In the genomic region with DNA sequence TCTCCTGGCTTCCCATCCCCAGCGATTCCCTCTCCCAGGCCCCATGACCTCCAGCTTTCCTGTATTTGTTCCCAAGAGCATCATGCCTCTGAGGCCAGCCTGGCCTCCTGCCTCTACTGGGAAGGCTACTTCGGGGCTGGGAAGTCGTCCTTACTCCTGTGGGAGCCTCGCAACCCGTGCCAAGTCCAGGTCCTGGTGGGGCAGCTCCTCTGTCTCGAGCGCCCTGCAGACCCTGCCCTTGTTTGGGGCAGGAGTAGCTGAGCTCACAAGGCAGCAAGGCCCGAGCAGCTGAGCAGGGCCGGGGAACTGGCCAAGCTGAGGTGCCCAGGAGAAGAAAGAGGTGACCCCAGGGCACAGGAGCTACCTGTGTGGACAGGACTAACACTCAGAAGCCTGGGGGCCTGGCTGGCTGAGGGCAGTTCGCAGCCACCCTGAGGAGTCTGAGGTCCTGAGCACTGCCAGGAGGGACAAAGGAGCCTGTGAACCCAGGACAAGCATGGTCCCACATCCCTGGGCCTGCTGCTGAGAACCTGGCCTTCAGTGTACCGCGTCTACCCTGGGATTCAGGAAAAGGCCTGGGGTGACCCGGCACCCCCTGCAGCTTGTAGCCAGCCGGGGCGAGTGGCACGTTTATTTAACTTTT, we compare ENCODE assay signal across 26 cellular contexts. TPM values are rescaled to one million over a fixed set of nuclear protein-coding genes. Genes with fewer than 3 reads are reported as not detected.
DNase-seq lines count a peak whose midpoint lies in the region; ATAC-seq and TF ChIP-seq lines count a peak whose summit lies in the region.
"Had no signal": no experiment of that assay in that cellular context is flagged by ENCODE, and none has a peak within 500 bp of the region (broad histone marks: within the 10 kb centered on the region; RNA-seq: fewer than 3 reads in every experiment).

No MANE protein-coding gene starts in this region.

- peaks cover 4% of the 10 kb centered on the region for H3K27me3 Mint-ChIP-seq in activated naive CD4-positive, alpha-beta T cell treated with anti-CD3 and anti-CD28 coated beads, Interleukin-2, amount 10 ng/mL, durations not matched to agents 7 days and 5 days
- H3K27me3 Mint-ChIP-seq in Caco-2 (ENCODE audit: insufficient read depth, unreplicated experiment) (no peaks in the 10 kb centered on the region), endothelial cell (ENCODE audit: unreplicated experiment) (peaks cover 10% of the 10 kb centered on the region)
- H3K27me3 Mint-ChIP-seq: CD4-positive, CD25-positive, alpha-beta regulatory T cell had no signal

- H3K4me1 Mint-ChIP-seq in activated naive CD4-positive, alpha-beta T cell treated with anti-CD3 and anti-CD28 coated beads, Interleukin-2, amount 10 ng/mL, durations not matched to agents 7 days and 5 days, result peaks cover 3% of the 10 kb centered on the region
- no peaks in the 10 kb centered on the region for H3K4me1 Mint-ChIP-seq in Caco-2 (ENCODE audit: low read depth, unreplicated experiment)
- H3K4me1 Mint-ChIP-seq in endothelial cell (ENCODE audit: unreplicated experiment), result no peaks in the 10 kb centered on the region
- H3K4me1 Mint-ChIP-seq: CD4-positive, CD25-positive, alpha-beta regulatory T cell had no signal

- peaks cover 17% of the 10 kb centered on the region for H3K36me3 Mint-ChIP-seq in activated naive CD4-positive, alpha-beta T cell treated with anti-CD3 and anti-CD28 coated beads, Interleukin-2, amount 10 ng/mL, durations not matched to agents 7 days and 5 days
- H3K36me3 Mint-ChIP-seq in activated naive CD4-positive, alpha-beta T cell treated with anti-CD3 and anti-CD28 coated beads, Interleukin-2, amount 50 U/mL, for 72 hours, result peaks cover 6 to 8% of the 10 kb centered on the region in 2 donors
- H3K36me3 Mint-ChIP-seq in Caco-2 (ENCODE audit: insufficient read depth, unreplicated experiment) (peaks cover 75% of the 10 kb centered on the region), endothelial cell (ENCODE audit: low read depth, unreplicated experiment) (peaks cover 15% of the 10 kb centered on the region)

- no peak for ATAC-seq in activated naive CD4-positive, alpha-beta T cell treated with anti-CD3 and anti-CD28 coated beads, Interleukin-2, amount 50 U/mL, for 72 hours

- CTCF ChIA-PET in activated naive CD4-positive, alpha-beta T cell treated with anti-CD3 and anti-CD28 coated beads, Interleukin-2, amount 10 ng/mL, durations not matched to agents 7 days and 5 days (lab: Charles Lee), result interaction anchor here (1.2 to 1.7 kb wide), 2 partner anchors 58 to 108 kb away, joined by 5 to 6 read pairs; no protein-coding TSS in a partner anchor
- CTCF ChIA-PET in Caco-2 (lab: Charles Lee) (interaction anchor here (0.7 kb wide), 1 partner anchor 182 kb away, joined by 3 read pairs; no protein-coding TSS in a partner anchor), GM10248 (lab: Yijun Ruan, JAX) (interaction anchor here (0.8 to 3.7 kb wide), 6 partner anchors 9 to 30 kb away, joined by 3 to 8 read pairs (median 4); no protein-coding TSS in a partner anchor)

- H3K27ac Mint-ChIP-seq in activated naive CD4-positive, alpha-beta T cell treated with anti-CD3 and anti-CD28 coated beads, Interleukin-2, amount 10 ng/mL, durations not matched to agents 7 days and 5 days, result peak overlapping the region; percentile 11
- peak overlapping the region in 1 of 2 donors; percentile 68 for H3K27ac Mint-ChIP-seq in activated naive CD4-positive, alpha-beta T cell treated with anti-CD3 and anti-CD28 coated beads, Interleukin-2, amount 50 U/mL, for 72 hours
- H3K27ac Mint-ChIP-seq in Caco-2 (ENCODE audit: unreplicated experiment), result peak overlapping the region; percentile 53
- peak overlapping the region; percentile 52 for H3K27ac Mint-ChIP-seq in endothelial cell (ENCODE audit: unreplicated experiment)
- H3K27ac Mint-ChIP-seq: CD4-positive, CD25-positive, alpha-beta regulatory T cell had no signal

- no peak for TF ChIP-seq CTCF in Caco-2 (IDR thresholded peaks at IDR 0.05; ENCODE audit: insufficient read depth in 1 of 2, low read depth in 1 of 2, low read length in 1 of 2, severe bottlenecking in 1 of 2, unreplicated experiment in 1 of 2)
- no peak for TF ChIP-seq CTCF in endothelial cell (IDR thresholded peaks at IDR 0.05; ENCODE audit: unreplicated experiment)
- no peak for TF ChIP-seq CTCF in GM10248 (IDR thresholded peaks at IDR 0.05; ENCODE audit: control extremely low read depth, extremely low read depth, low read depth, missing control alignments)

- no peak overlapping the region for H3K4me3 Mint-ChIP-seq in activated naive CD4-positive, alpha-beta T cell treated with anti-CD3 and anti-CD28 coated beads, Interleukin-2, amount 10 ng/mL, durations not matched to agents 7 days and 5 days
- H3K4me3 Mint-ChIP-seq in Caco-2 (ENCODE audit: unreplicated experiment) (no peak overlapping the region), endothelial cell (ENCODE audit: unreplicated experiment) (no peak overlapping the region)
- H3K4me3 Mint-ChIP-seq: CD4-positive, CD25-positive, alpha-beta regulatory T cell had no signal

- no peak for DNase-seq in activated naive CD4-positive, alpha-beta T cell treated with anti-CD3 and anti-CD28 coated beads, Interleukin-2, amount 10 ng/mL, durations not matched to agents 7 days and 5 days
- no peak for DNase-seq in activated naive CD4-positive, alpha-beta T cell treated with anti-CD3 and anti-CD28 coated beads, Interleukin-2, amount 50 U/mL, for 72 hours (ENCODE audit: low spot score in 2 of 2)
- no peak for DNase-seq in Caco-2
- no peak for DNase-seq in endothelial cell (ENCODE audit: low spot score)
- peak; percentile 47 for DNase-seq in posterior vena cava (ENCODE audit: low spot score)
- DNase-seq in NCI-H446 (lab: John Stamatoyannopoulos, UW), result no peak
- no peak for DNase-seq in GM10248 (ENCODE audit: extremely low spot score)
- DNase-seq in activated gamma-delta T cell (lab: John Stamatoyannopoulos, UW), result no peak
- DNase-seq: CD4-positive, CD25-positive, alpha-beta regulatory T cell; DMS53; MG63; NCI-H1105 treated with DMSO at 0.1 percent for 48 hours; NCI-H146; NCI-H2029; NCI-H2227 treated with DMSO at 0.1 percent for 48 hours; NCI-H510A; NCI-H69; RPMI8226; SHP77 had no signal

- no TSS peak for BruUV-seq in Caco-2 (replicated peaks; lab: Mats Ljungman, UMichigan)

- peaks cover 5% of the 10 kb centered on the region for H3K36me3 ChIP-seq in Caco-2 (ENCODE audit: control insufficient read depth, insufficient read depth, low read length)

- H3K27me3 ChIP-seq in Caco-2 (replicated peaks; ENCODE audit: control insufficient read depth, insufficient read depth, low read length), result no peaks in the 10 kb centered on the region
- H3K27me3 ChIP-seq: MG63 had no signal

- H3K4me3 ChIP-seq in Caco-2 (ENCODE audit: low read depth, low read length), result no peak overlapping the region
- H3K4me3 ChIP-seq: K562, MG63 had no signal

- POLR2A ChIA-PET in Caco-2 (lab: Charles Lee), result interaction anchor here (0.8 kb wide), 1 partner anchor 30 kb away, joined by 4 read pairs; no protein-coding TSS in a partner anchor
- POLR2A ChIA-PET in GM10248 (lab: Yijun Ruan, JAX), result no interaction called here

- H3K9me3 ChIP-seq in Caco-2, result no peaks in the 10 kb centered on the region
- H3K9me3 ChIP-seq: MG63 had no signal

- no peaks in the 10 kb centered on the region for H3K9me3 Mint-ChIP-seq in activated naive CD4-positive, alpha-beta T cell treated with anti-CD3 and anti-CD28 coated beads, Interleukin-2, amount 10 ng/mL, durations not matched to agents 7 days and 5 days
- H3K9me3 Mint-ChIP-seq in activated naive CD4-positive, alpha-beta T cell treated with anti-CD3 and anti-CD28 coated beads, Interleukin-2, amount 50 U/mL, for 72 hours, result no peaks in the 10 kb centered on the region
- H3K9me3 Mint-ChIP-seq in Caco-2 (ENCODE audit: unreplicated experiment) (no peaks in the 10 kb centered on the region), endothelial cell (ENCODE audit: unreplicated experiment) (no peaks in the 10 kb centered on the region)

- intact Hi-C loops in Caco-2 (cut with micrococcal nuclease; ENCODE audit: unreplicated experiment), result loop anchor here (2.0 kb wide), 1 partner anchor 21 kb away; no protein-coding TSS in a partner anchor
- intact Hi-C loops in posterior vena cava (cut with DNase I), result no loop called here

- H3K4me1 ChIP-seq in Caco-2, result no peaks in the 10 kb centered on the region

RNA-seq across cellular contexts. Expression of a gene that starts 14.3 kb away (rescaled TPM):
- total RNA-seq in activated naive CD4-positive, alpha-beta T cell treated with anti-CD3 and anti-CD28 coated beads, Interleukin-2, amount 50 U/mL, for 72 hours, result 10 to 100 TPM; 16.9 to 19.9 TPM
- total RNA-seq in Caco-2 (2022) (19.3 and 22.1 TPM in 2 replicates), endothelial cell (ENCODE audit: unreplicated experiment) (20.2 TPM), posterior vena cava (10 to 100 TPM; 13.7 to 15.7 TPM)

RNA-seq across cellular contexts. Expression of a gene that starts 23.6 kb away (rescaled TPM):
- not detected for total RNA-seq in activated naive CD4-positive, alpha-beta T cell treated with anti-CD3 and anti-CD28 coated beads, Interleukin-2, amount 50 U/mL, for 72 hours
- total RNA-seq in Caco-2 (2022), result 37.1 and 41.2 TPM in 2 replicates
- total RNA-seq in endothelial cell (ENCODE audit: unreplicated experiment), result not detected
- total RNA-seq in posterior vena cava, result not detected
- total RNA-seq: A172; CD4-positive, CD25-positive, alpha-beta regulatory T cell; Daoy; G401; H7; HT1080; K562; SK-MEL-5 had no signal

RNA-seq across cellular contexts. Expression of a gene that starts 37.1 kb away (rescaled TPM):
- 10 to 100 TPM in 1 of 2 donors, 1 to 10 TPM in 1; 2.6 to 16.3 TPM for total RNA-seq in activated naive CD4-positive, alpha-beta T cell treated with anti-CD3 and anti-CD28 coated beads, Interleukin-2, amount 50 U/mL, for 72 hours
- 0.11 and 0.35 TPM in 2 replicates for total RNA-seq in Caco-2 (2022)
- not detected for total RNA-seq in endothelial cell (ENCODE audit: unreplicated experiment)
- 1 to 10 TPM in 1 of 2 donors, under 1 TPM in 1; 0.42 to 1.4 TPM for total RNA-seq in posterior vena cava
- total RNA-seq: G401, H7 had no signal

Comparison
In these comparisons a context has a peak if more than half of its experiments do, and no peak if none do; other contexts are left out.
1. RNA of a gene that starts 23.6 kb away (total RNA-seq): 37.1 to 41.2 TPM in Caco-2; not detected in posterior vena cava, not detected in activated naive CD4-positive, alpha-beta T cell treated with anti-CD3 and anti-CD28 coated beads, Interleukin-2, amount 50 U/mL, for 72 hours and not detected in endothelial cell (single experiment); every median in the first group is over 10 times any median in the second.